In genomic region chr15:97892167-97892938, GRCh38 we compare ENCODE assay signal across 34 cellular contexts.
"Had no signal": no experiment of that assay in that cellular context is flagged by ENCODE, and none has a peak within 500 bp of the region (broad histone marks: within the 10 kb centered on the region; RNA-seq: fewer than 3 reads in every experiment).

No MANE protein-coding gene starts in this region.

- H3K27ac ChIP-seq: brain microvascular endothelial cell, Peyer's patch, WERI-Rb-1 had no signal

- H3K4me1 ChIP-seq: Peyer's patch had no signal

- H3K27me3 ChIP-seq: brain microvascular endothelial cell, MG63, Peyer's patch had no signal

- DNase-seq: activated CD4-positive, alpha-beta memory T cell treated with anti-CD3 and anti-CD28 coated beads, Interleukin-2, amount 10 ng/mL, durations not matched to agents 7 days and 5 days; activated CD4-positive, alpha-beta T cell treated with anti-CD3 and anti-CD28 coated beads for 1 hour; activated CD4-positive, alpha-beta T cell treated with anti-CD3 and anti-CD28 coated beads for 48 hours; activated CD4-positive, CD25-positive, alpha-beta regulatory T cell; activated CD8-positive, alpha-beta memory T cell treated with anti-CD3 and anti-CD28 coated beads for 24 hours; activated CD8-positive, alpha-beta memory T cell treated with anti-CD3 and anti-CD28 coated beads, Interleukin-2, amount 10 ng/mL, durations not matched to agents 7 days and 5 days; activated CD8-positive, alpha-beta memory T cell treated with anti-CD3 and anti-CD28 coated beads, Interleukin-2, amount 50 U/mL, for 48 hours; activated effector memory CD4-positive, alpha-beta T cell treated with anti-CD3 and anti-CD28 coated beads, Interleukin-2, amount 50 U/mL, for 16 hours; activated naive CD4-positive, alpha-beta T cell; activated naive CD4-positive, alpha-beta T cell treated with anti-CD3 and anti-CD28 coated beads, Interleukin-2, amount 50 U/mL, for 16 hours; activated naive CD8-positive, alpha-beta T cell treated with anti-CD3 and anti-CD28 coated beads for 36 hours; activated T-cell treated with anti-CD3 and anti-CD28 coated beads, Interleukin-2, amount 50 U/mL, for 72 hours; amniotic stem cell; aorta; brain microvascular endothelial cell; caudate nucleus; cerebellar nuclear complex; Kasumi-1; KG1; MG63; MV-4-11; NCI-H1092; NCI-H1436 treated with DMSO at 0.1 percent for 48 hours; NCI-H1694 treated with DMSO at 0.1 percent for 48 hours; NCI-H2029; NCI-H345; NCI-H524 treated with DMSO at 0.1 percent for 48 hours; NK-92 treated with Interleukin-12 subunit alpha and Interleukin-12 subunit beta, amount 100 ng/mL, for 24 hours; PC-3; Peyer's patch; RPMI8226; T1000; WERI-Rb-1 had no signal

- H3K36me3 ChIP-seq: brain microvascular endothelial cell, MG63, Peyer's patch, WERI-Rb-1 had no signal

- ATAC-seq: activated CD8-positive, alpha-beta memory T cell treated with anti-CD3 and anti-CD28 coated beads, Interleukin-2, amount 10 ng/mL, durations not matched to agents 7 days and 5 days; activated T-cell treated with anti-CD3 and anti-CD28 coated beads, Interleukin-2, amount 50 U/mL, for 72 hours; activated T-helper 17 cell treated with anti-CD3 and anti-CD28 coated beads, Interleukin-2, amount 50 U/mL, for 72 hours; PC-3 had no signal

- H3K9me3 ChIP-seq: MG63, Peyer's patch had no signal

- H3K4me3 ChIP-seq: MG63, Peyer's patch had no signal
